9 cellular contexts compared by ENCODE assay signal in the genomic region with DNA sequence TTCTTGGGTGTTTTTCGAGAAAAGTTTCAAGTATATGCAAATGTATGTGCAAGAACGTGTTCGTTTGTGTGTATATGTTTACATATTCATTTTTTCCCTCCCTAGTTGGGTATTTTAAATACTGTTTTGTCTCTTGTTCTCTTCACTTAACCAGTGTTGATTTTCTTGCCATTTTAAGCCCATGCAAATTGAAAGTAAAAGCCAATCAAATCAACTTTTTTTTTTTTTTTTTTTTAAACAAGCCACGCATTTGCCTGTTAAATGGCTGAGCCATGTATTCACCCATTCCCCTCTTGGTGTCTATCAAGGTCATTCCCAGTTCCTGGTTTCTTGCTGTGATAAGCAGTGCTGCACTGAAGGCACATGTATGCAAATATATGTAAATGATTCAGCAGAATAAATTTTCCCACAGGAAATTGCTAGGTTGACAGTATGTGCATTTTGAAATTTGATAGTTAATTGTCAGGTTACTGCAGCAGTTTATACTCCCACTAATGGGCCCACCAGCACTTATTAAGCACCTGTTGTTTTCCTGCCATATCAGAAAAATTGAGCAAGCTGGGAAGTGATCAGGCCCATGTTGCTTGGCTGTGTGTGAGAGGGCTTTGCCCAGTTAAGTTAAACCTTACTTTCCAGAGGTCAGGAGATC. TPM values are rescaled to one million over a fixed set of nuclear protein-coding genes. Genes with fewer than 3 reads are reported as not detected.
DNase-seq lines count a peak whose midpoint lies in the region; ATAC-seq and TF ChIP-seq lines count a peak whose summit lies in the region.
"Had no signal": no experiment of that assay in that cellular context is flagged by ENCODE, and none has a peak within 500 bp of the region (broad histone marks: within the 10 kb centered on the region; RNA-seq: fewer than 3 reads in every experiment).

No MANE protein-coding gene starts in this region.

- H3K4me1 ChIP-seq in Karpas-422 (ENCODE audit: low read length) = no peaks in the 10 kb centered on the region; the same call in 1 of the 2 replicates
- H3K4me1 ChIP-seq: breast epithelium had no signal

- H3K27ac Mint-ChIP-seq in activated CD4-positive, alpha-beta T cell treated with anti-CD3 and anti-CD28 coated beads for 36 hours = peak overlapping the region; percentile 99
- peak overlapping the region; percentile 98 for H3K27ac Mint-ChIP-seq in activated CD4-positive, alpha-beta memory T cell treated with anti-CD3 and anti-CD28 coated beads, Interleukin-2, amount 10 ng/mL, durations not matched to agents 7 days and 5 days
- peak overlapping the region; percentile 88 for H3K27ac Mint-ChIP-seq in stimulated activated memory B cell treated with anti-CD40 and anti-IgM and Interleukin-4, amounts not matched to agents 10 μg/mL and 1 μg/mL and 100 μg/mL, for 72 hours

- no peaks in the 10 kb centered on the region for H3K27me3 Mint-ChIP-seq in activated CD4-positive, alpha-beta T cell treated with anti-CD3 and anti-CD28 coated beads for 36 hours
- no peaks in the 10 kb centered on the region for H3K27me3 Mint-ChIP-seq in activated CD4-positive, alpha-beta memory T cell treated with anti-CD3 and anti-CD28 coated beads, Interleukin-2, amount 10 ng/mL, durations not matched to agents 7 days and 5 days
- no peaks in the 10 kb centered on the region for H3K27me3 Mint-ChIP-seq in stimulated activated memory B cell treated with anti-CD40 and anti-IgM and Interleukin-4, amounts not matched to agents 10 μg/mL and 1 μg/mL and 100 μg/mL, for 72 hours

- peaks cover 23% of the 10 kb centered on the region for H3K36me3 ChIP-seq in Karpas-422 (ENCODE audit: insufficient read depth, low read length)
- H3K36me3 ChIP-seq: breast epithelium had no signal

- no peak for DNase-seq in activated CD4-positive, alpha-beta T cell treated with anti-CD3 and anti-CD28 coated beads for 36 hours
- DNase-seq in activated CD4-positive, alpha-beta T cell treated with anti-CD3 and anti-CD28 coated beads, Interleukin-2, amount 50 U/mL, for 4 hours = no peak
- no peak for DNase-seq in activated CD4-positive, alpha-beta memory T cell treated with anti-CD3 and anti-CD28 coated beads, Interleukin-2, amount 10 ng/mL, durations not matched to agents 7 days and 5 days
- DNase-seq in erythroblast (lab: John Stamatoyannopoulos, UW) (no peak), pons (ENCODE audit: low spot score) (no peak), Karpas-422 (no peak)

- POLR2A ChIA-PET in activated CD4-positive, alpha-beta T cell treated with anti-CD3 and anti-CD28 coated beads for 36 hours (lab: Charles Lee) = no interaction called here
- POLR2A ChIA-PET in activated CD4-positive, alpha-beta memory T cell treated with anti-CD3 and anti-CD28 coated beads, Interleukin-2, amount 10 ng/mL, durations not matched to agents 7 days and 5 days (lab: Charles Lee) = interaction anchor here (4.5 kb wide), 1 partner anchor 11 kb away, joined by 52 read pairs; no protein-coding TSS in a partner anchor

- no peak overlapping the region for H3K27ac ChIP-seq in Karpas-422 (ENCODE audit: low read length)
- H3K27ac ChIP-seq: breast epithelium had no signal

- intact Hi-C loops in activated CD4-positive, alpha-beta T cell treated with anti-CD3 and anti-CD28 coated beads for 36 hours (cut with DNase I, micrococcal nuclease) = loop anchor here (1.0 to 5.0 kb wide), 9 partner anchors 11 to 370 kb away; a partner anchor contains a TSS

- H3K27me3 ChIP-seq in Karpas-422 (ENCODE audit: low read length) = no peaks in the 10 kb centered on the region
- H3K27me3 ChIP-seq: breast epithelium had no signal

- H3K4me3 ChIP-seq in Karpas-422 (ENCODE audit: low read length) = no peak overlapping the region
- H3K4me3 ChIP-seq: breast epithelium had no signal

- H3K36me3 Mint-ChIP-seq in activated CD4-positive, alpha-beta T cell treated with anti-CD3 and anti-CD28 coated beads for 36 hours (ENCODE audit: low read depth) = peaks cover 42% of the 10 kb centered on the region
- H3K36me3 Mint-ChIP-seq in activated CD4-positive, alpha-beta memory T cell treated with anti-CD3 and anti-CD28 coated beads, Interleukin-2, amount 10 ng/mL, durations not matched to agents 7 days and 5 days (ENCODE audit: low read depth) = peaks cover 42% of the 10 kb centered on the region
- H3K36me3 Mint-ChIP-seq in stimulated activated memory B cell treated with anti-CD40 and anti-IgM and Interleukin-4, amounts not matched to agents 10 μg/mL and 1 μg/mL and 100 μg/mL, for 72 hours = peaks cover 27% of the 10 kb centered on the region

- peaks cover 99% of the 10 kb centered on the region for H3K79me2 ChIP-seq in Karpas-422 (ENCODE audit: low read length)

- no peaks in the 10 kb centered on the region for H3K9me2 ChIP-seq in Karpas-422 (replicated peaks; ENCODE audit: insufficient read depth, low read length)

- H3K4me1 Mint-ChIP-seq in activated CD4-positive, alpha-beta T cell treated with anti-CD3 and anti-CD28 coated beads for 36 hours = peaks cover 77% of the 10 kb centered on the region
- H3K4me1 Mint-ChIP-seq in activated CD4-positive, alpha-beta memory T cell treated with anti-CD3 and anti-CD28 coated beads, Interleukin-2, amount 10 ng/mL, durations not matched to agents 7 days and 5 days = peaks cover 64% of the 10 kb centered on the region
- peaks cover 61% of the 10 kb centered on the region for H3K4me1 Mint-ChIP-seq in stimulated activated memory B cell treated with anti-CD40 and anti-IgM and Interleukin-4, amounts not matched to agents 10 μg/mL and 1 μg/mL and 100 μg/mL, for 72 hours

- H3K4me2 ChIP-seq in Karpas-422 (ENCODE audit: low read depth, low read length, poor library complexity, severe bottlenecking) = no peak overlapping the region

- H4K20me1 ChIP-seq in Karpas-422 (ENCODE audit: insufficient read depth, low read depth, low read length) = no peaks in the 10 kb centered on the region

- TF ChIP-seq POLR2A in erythroblast (IDR thresholded peaks at IDR 0.05; ENCODE audit: low read length) = no peak

- H3K9ac ChIP-seq in Karpas-422 (ENCODE audit: low read length) = no peak overlapping the region

- no peak overlapping the region for H2AFZ ChIP-seq in Karpas-422 (ENCODE audit: low read length)

- CTCF ChIA-PET in activated CD4-positive, alpha-beta T cell treated with anti-CD3 and anti-CD28 coated beads for 36 hours (lab: Charles Lee) = no interaction called here
- CTCF ChIA-PET in activated CD4-positive, alpha-beta memory T cell treated with anti-CD3 and anti-CD28 coated beads, Interleukin-2, amount 10 ng/mL, durations not matched to agents 7 days and 5 days (lab: Charles Lee) = no interaction called here

- peaks cover 10% of the 10 kb centered on the region for H3K9me3 ChIP-seq in Karpas-422 (ENCODE audit: low read length)
- H3K9me3 ChIP-seq: breast epithelium had no signal

- ATAC-seq in activated CD4-positive, alpha-beta T cell treated with anti-CD3 and anti-CD28 coated beads for 36 hours = peak; percentile 54
- ATAC-seq in HG02885 (IDR thresholded peaks at IDR 0.05; ENCODE audit: poor library complexity, unreplicated experiment) = peak; percentile 26
- ATAC-seq in stimulated activated memory B cell treated with anti-CD40 and anti-IgM and Interleukin-4, amounts not matched to agents 10 μg/mL and 1 μg/mL and 100 μg/mL, for 72 hours = peak; percentile 62

- peak overlapping the region; percentile 75 for H3K4me3 Mint-ChIP-seq in activated CD4-positive, alpha-beta T cell treated with anti-CD3 and anti-CD28 coated beads for 36 hours
- peak overlapping the region; percentile 79 for H3K4me3 Mint-ChIP-seq in activated CD4-positive, alpha-beta memory T cell treated with anti-CD3 and anti-CD28 coated beads, Interleukin-2, amount 10 ng/mL, durations not matched to agents 7 days and 5 days
- H3K4me3 Mint-ChIP-seq in stimulated activated memory B cell treated with anti-CD40 and anti-IgM and Interleukin-4, amounts not matched to agents 10 μg/mL and 1 μg/mL and 100 μg/mL, for 72 hours = peak overlapping the region; percentile 75

- peaks cover 15% of the 10 kb centered on the region for H3K9me3 Mint-ChIP-seq in activated CD4-positive, alpha-beta T cell treated with anti-CD3 and anti-CD28 coated beads for 36 hours (ENCODE audit: low read depth)
- H3K9me3 Mint-ChIP-seq in activated CD4-positive, alpha-beta memory T cell treated with anti-CD3 and anti-CD28 coated beads, Interleukin-2, amount 10 ng/mL, durations not matched to agents 7 days and 5 days = peaks cover 22% of the 10 kb centered on the region
- peaks cover 6% of the 10 kb centered on the region for H3K9me3 Mint-ChIP-seq in stimulated activated memory B cell treated with anti-CD40 and anti-IgM and Interleukin-4, amounts not matched to agents 10 μg/mL and 1 μg/mL and 100 μg/mL, for 72 hours

RNA-seq across cellular contexts. Expression of a gene that starts 12.3 kb away (rescaled TPM):
- total RNA-seq in activated CD4-positive, alpha-beta T cell treated with anti-CD3 and anti-CD28 coated beads for 36 hours = 10 to 100 TPM; 57.8 to 65.1 TPM
- total RNA-seq in activated CD4-positive, alpha-beta memory T cell treated with anti-CD3 and anti-CD28 coated beads, Interleukin-2, amount 10 ng/mL, durations not matched to agents 7 days and 5 days = 10 to 100 TPM; 41.4 to 44.2 TPM
- 23.6 and 28.3 TPM in 2 replicates for total RNA-seq in Karpas-422 (2014; rRNA removed; shearing (Covaris generic); ENCODE audit: low replicate concordance)
